ENCODE assay signal across 1 cellular context in genomic region chr1:153922838-153923652, GRCh38.
A peak's percentile ranks its signal among the peaks of the same experiment; 100 is the strongest.
TF ChIP-seq lines count a peak whose summit lies in the region.

TSS of gene GATAD2B (minus strand) at chr1:153922972. CDS start at chr1:153828347, 94,625 bp downstream.

TF ChIP-seq in HEK293, 187 proteins besides CTCF, POLR2A, EP300 and RAD21 (continued from another document and continues in another):
- TF ChIP-seq ZNF2 (tag by site-specific recombination; IDR thresholded peaks at IDR 0.05) (peak; percentile 85), ZNF645 (tag by site-specific recombination; IDR thresholded peaks at IDR 0.05) (no peak), ZNF324 (tag by site-specific recombination; IDR thresholded peaks at IDR 0.05) (peak; percentile 56; the same call in 1 of the 2 replicates), ZNF768 (tag by site-specific recombination; IDR thresholded peaks at IDR 0.05) (no peak), ZNF449 (tag by site-specific recombination; IDR thresholded peaks at IDR 0.05) (0 out of 2 replicates have a peak, but pooled peaks have one; percentile 33), PATZ1 (tag by site-specific recombination; IDR thresholded peaks at IDR 0.05) (peak; percentile 93), ZNF404 (tag by site-specific recombination; IDR thresholded peaks at IDR 0.05) (no peak), ZEB2 (tag by site-specific recombination; IDR thresholded peaks at IDR 0.05) (peak; percentile 86), KLF7 (tag by site-specific recombination; IDR thresholded peaks at IDR 0.05; ENCODE audit: borderline replicate concordance) (peak; percentile 87), ZNF341 (tag by site-specific recombination; IDR thresholded peaks at IDR 0.05; ENCODE audit: low read depth) (peak; percentile 43), ZNF146 (tag by site-specific recombination; IDR thresholded peaks at IDR 0.05) (no peak), ZNF585B (tag by site-specific recombination; IDR thresholded peaks at IDR 0.05) (no peak; the same call in 1 of the 2 replicates), ZNF623 (tag by site-specific recombination; IDR thresholded peaks at IDR 0.05) (0 out of 2 replicates have a peak, but pooled peaks have one; percentile 32), SCRT1 (tag by site-specific recombination; IDR thresholded peaks at IDR 0.05; ENCODE audit: borderline replicate concordance) (no peak), GLIS1 (tag by site-specific recombination; IDR thresholded peaks at IDR 0.05) (no peak), ZNF610 (tag by site-specific recombination; IDR thresholded peaks at IDR 0.05; ENCODE audit: borderline replicate concordance) (peak; percentile 75; the same call in 1 of the 2 replicates), ZNF560 (tag by site-specific recombination; IDR thresholded peaks at IDR 0.05; ENCODE audit: borderline replicate concordance) (no peak), KLF10 (tag by site-specific recombination; IDR thresholded peaks at IDR 0.05) (peak; percentile 78), HIC1 (tag by site-specific recombination; IDR thresholded peaks at IDR 0.05) (peak; percentile 100), ZNF335 (tag by site-specific recombination; conservative IDR thresholded peaks at IDR 0.05) (peak; percentile 99), FEZF1 (tag by site-specific recombination; IDR thresholded peaks at IDR 0.05) (0 out of 2 replicates have a peak, but pooled peaks have one; percentile 7), ZNF426 (tag by site-specific recombination; IDR thresholded peaks at IDR 0.05) (no peak), ZBTB6 (tag by site-specific recombination; IDR thresholded peaks at IDR 0.05) (peak; percentile 94), ZNF571 (tag by site-specific recombination; IDR thresholded peaks at IDR 0.05) (no peak), ZBTB10 (tag by site-specific recombination; IDR thresholded peaks at IDR 0.05) (peak; percentile 98), PRDM6 (tag by site-specific recombination; IDR thresholded peaks at IDR 0.05) (no peak), SP7 (tag by site-specific recombination; IDR thresholded peaks at IDR 0.05) (peak; percentile 73), ZNF629 (tag by site-specific recombination; IDR thresholded peaks at IDR 0.05) (peak; percentile 58), TRIM28 (IDR thresholded peaks at IDR 0.05; ENCODE audit: borderline replicate concordance, low read length) (0 out of 2 replicates have a peak, but pooled peaks have one; percentile 6), ZNF76 (tag by site-specific recombination; IDR thresholded peaks at IDR 0.05; ENCODE audit: borderline replicate concordance, low read depth) (peak; percentile 43; the same call in 1 of the 2 replicates), ZFP3 (tag by site-specific recombination; IDR thresholded peaks at IDR 0.05; ENCODE audit: low read depth) (no peak), KLF17 (tag by site-specific recombination; IDR thresholded peaks at IDR 0.05) (peak; percentile 60; the same call in 1 of the 2 replicates), ZSCAN16 (tag by site-specific recombination; IDR thresholded peaks at IDR 0.05) (no peak), REST (tag by site-specific recombination; IDR thresholded peaks at IDR 0.05) (0 out of 2 replicates have a peak, but pooled peaks have one; percentile 55), ZNF248 (tag by site-specific recombination; IDR thresholded peaks at IDR 0.05) (no peak), ZNF707 (tag by site-specific recombination; IDR thresholded peaks at IDR 0.05) (no peak), RBAK (tag by site-specific recombination; IDR thresholded peaks at IDR 0.05) (no peak), ZNF394 (tag by site-specific recombination; IDR thresholded peaks at IDR 0.05; ENCODE audit: borderline replicate concordance) (peak; percentile 68), MEIS1 (CRISPR knock-in tag; IDR thresholded peaks at IDR 0.05; ENCODE audit: borderline replicate concordance) (no peak), ZXDB (tag by site-specific recombination; IDR thresholded peaks at IDR 0.05) (peak; percentile 83), KLF8 (tag by site-specific recombination; IDR thresholded peaks at IDR 0.05) (peak; percentile 86), KLF9 (tag by site-specific recombination; IDR thresholded peaks at IDR 0.05; ENCODE audit: low read depth) (peak; percentile 82), ZNF596 (tag by site-specific recombination; IDR thresholded peaks at IDR 0.05) (no peak), ZNF266 (tag by site-specific recombination; IDR thresholded peaks at IDR 0.05; ENCODE audit: low read depth) (no peak), ZFP37 (tag by site-specific recombination; IDR thresholded peaks at IDR 0.05) (no peak; the same call in 1 of the 2 replicates), ZFP69B (tag by site-specific recombination; IDR thresholded peaks at IDR 0.05) (peak; percentile 47; the same call in 1 of the 2 replicates), ZBTB17 (tag by site-specific recombination; IDR thresholded peaks at IDR 0.05) (peak; percentile 69)
